In the genomic region with DNA sequence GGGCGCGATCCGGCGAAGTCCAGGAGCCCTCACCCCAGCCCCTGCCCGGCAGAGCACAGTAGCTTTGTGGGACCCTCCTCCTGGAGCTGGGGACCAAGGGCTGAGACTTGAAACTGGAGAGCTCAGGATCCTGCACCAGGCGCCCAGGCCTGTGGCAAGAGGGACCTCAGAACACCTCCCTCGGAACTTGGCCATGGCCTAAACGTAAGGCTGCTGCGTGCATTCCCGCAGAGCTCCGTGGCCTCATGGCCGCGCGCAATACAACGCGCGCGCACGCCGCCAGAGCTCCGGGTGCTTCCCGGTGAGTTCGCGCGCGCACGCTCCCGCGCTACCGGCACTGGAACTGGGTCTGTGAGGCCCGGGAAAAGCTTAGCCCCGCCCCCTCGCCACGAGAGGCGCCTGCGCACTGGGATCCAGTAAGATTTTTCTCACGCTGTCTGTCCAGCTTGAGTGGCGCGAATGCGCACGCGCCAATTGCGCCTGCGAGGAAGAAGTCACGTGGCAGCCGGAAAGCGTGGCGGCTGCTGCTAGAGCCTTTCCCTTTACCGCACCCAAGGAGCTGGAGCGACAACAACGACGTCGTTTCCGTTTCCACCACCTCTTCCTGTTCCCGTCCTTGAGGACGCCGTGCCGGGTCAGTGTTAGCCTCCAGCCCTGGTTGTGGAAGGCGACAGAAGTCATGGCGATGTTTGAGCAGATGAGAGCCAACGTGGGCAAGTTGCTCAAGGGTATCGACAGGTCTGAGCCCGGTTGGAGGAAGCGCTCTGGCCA, we compare ENCODE assay signal across 8 cellular contexts. TPM values are rescaled to one million over a fixed set of nuclear protein-coding genes. Genes with fewer than 3 reads are reported as not detected.
DNase-seq lines count a peak whose midpoint lies in the region; ATAC-seq and TF ChIP-seq lines count a peak whose summit lies in the region.

A gene with protein sequence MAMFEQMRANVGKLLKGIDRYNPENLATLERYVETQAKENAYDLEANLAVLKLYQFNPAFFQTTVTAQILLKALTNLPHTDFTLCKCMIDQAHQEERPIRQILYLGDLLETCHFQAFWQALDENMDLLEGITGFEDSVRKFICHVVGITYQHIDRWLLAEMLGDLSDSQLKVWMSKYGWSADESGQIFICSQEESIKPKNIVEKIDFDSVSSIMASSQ (plus strand): TSS at position 599 of the 771 bp plus-strand sequence. CDS start 81 bp downstream, at position 680.

- H3K4me3 Mint-ChIP-seq in naive thymus-derived CD8-positive, alpha-beta T cell: peak within 1 kb of the TSS; percentile 97 to 100 (median 99)

- no peak for TF ChIP-seq CTCF in DOHH2 (IDR thresholded peaks at IDR 0.05; ENCODE audit: low read depth, low read length, poor library complexity, severe bottlenecking)
- no peak for TF ChIP-seq CTCF in Loucy (conservative IDR thresholded peaks at IDR 0.05; ENCODE audit: low read length)
- TF ChIP-seq CTCF in fibroblast of mammary gland (conservative IDR thresholded peaks at IDR 0.05; ENCODE audit: control insufficient read depth, insufficient read depth, low read depth, low read length): no peak

- H3K4me1 Mint-ChIP-seq in naive thymus-derived CD8-positive, alpha-beta T cell: peaks cover 33 to 60% (median 48%) of the 10 kb centered on the region in 4 donors

- peaks cover 60% of the 10 kb centered on the region for H3K79me2 ChIP-seq in DOHH2 (ENCODE audit: control insufficient read depth, low read length)
- H3K79me2 ChIP-seq in Loucy (ENCODE audit: insufficient read depth, low read length): peaks cover 50% of the 10 kb centered on the region

- H3K36me3 Mint-ChIP-seq in naive thymus-derived CD8-positive, alpha-beta T cell: peaks cover 5 to 64% (median 16%) of the 10 kb centered on the region in 3 donors

- peak within 1 kb of the TSS; percentile 91 for H3K27ac ChIP-seq in DOHH2 (ENCODE audit: low read depth, low read length)

- peaks cover 8% of the 10 kb centered on the region for H3F3A ChIP-seq in DOHH2 (ENCODE audit: control insufficient read depth, insufficient read depth)
- peaks cover 6% of the 10 kb centered on the region for H3F3A ChIP-seq in Loucy (ENCODE audit: low read depth)

- peak within 1 kb of the TSS; percentile 98 for H3K4me2 ChIP-seq in DOHH2 (ENCODE audit: low read length)
- H3K4me2 ChIP-seq in Loucy (ENCODE audit: low read depth, low read length, poor library complexity, severe bottlenecking): peak within 1 kb of the TSS; percentile 100

- peak within 1 kb of the TSS; percentile 85 for H2AFZ ChIP-seq in Loucy (ENCODE audit: low read length)

- POLR2A ChIA-PET in naive thymus-derived CD8-positive, alpha-beta T cell (lab: Charles Lee): interaction anchor here (0.6 to 2.6 kb wide), 27 partner anchors 9 to 1215 kb away, joined by 3 to 18 read pairs (median 5); a partner anchor contains a TSS

- peak within 1 kb of the TSS; percentile 93 for H3K9ac ChIP-seq in Loucy (ENCODE audit: low read depth, low read length, poor library complexity, severe bottlenecking)

- peak within 1 kb of the TSS; percentile 97 to 100 (median 99) for H3K27ac Mint-ChIP-seq in naive thymus-derived CD8-positive, alpha-beta T cell

- ATAC-seq in naive thymus-derived CD8-positive, alpha-beta T cell: peak; percentile 67 to 69

- H3K27me3 Mint-ChIP-seq in naive thymus-derived CD8-positive, alpha-beta T cell: no peaks in the 10 kb centered on the region

- no peaks in the 10 kb centered on the region for H3K9me3 ChIP-seq in DOHH2 (ENCODE audit: control insufficient read depth, insufficient read depth, low read length)
- no peaks in the 10 kb centered on the region for H3K9me3 ChIP-seq in Loucy (ENCODE audit: insufficient read depth, low read depth, low read length)

- TF ChIP-seq POLR2A in Raji (IDR thresholded peaks at IDR 0.05; ENCODE audit: insufficient read depth, low read depth, low read length): peak; percentile 93; the same call in 1 of the 2 replicates

- DNase-seq in H4 (ENCODE audit: low spot score) (peak; percentile 100), fibroblast of mammary gland (ENCODE audit: low read depth) (peak; percentile 99)
- DNase-seq in activated T-helper 9 cell treated with anti-CD3 and anti-CD28 coated beads, Interleukin-2, amount 50 U/mL, for 16 hours (ENCODE audit: low read depth): peak; percentile 96
- peak; percentile 92 to 98 (median 96) for DNase-seq in naive thymus-derived CD8-positive, alpha-beta T cell
- peak; percentile 92 to 97 (median 96) for DNase-seq in stimulated activated naive CD4-positive, alpha-beta T cell (lab: John Stamatoyannopoulos, UW)

- H3K9me2 ChIP-seq in DOHH2 (replicated peaks; ENCODE audit: control insufficient read depth, low read length): no peaks in the 10 kb centered on the region
- no peaks in the 10 kb centered on the region for H3K9me2 ChIP-seq in Loucy (replicated peaks; ENCODE audit: low read depth, low read length)

- H3K27me3 ChIP-seq in DOHH2 (ENCODE audit: control insufficient read depth, low read length): no peaks in the 10 kb centered on the region
- H3K27me3 ChIP-seq in Loucy (ENCODE audit: insufficient read depth, low read length, poor library complexity, severe bottlenecking): no peaks in the 10 kb centered on the region

- H3K4me3 ChIP-seq in DOHH2 (ENCODE audit: low read length) (peak within 1 kb of the TSS; percentile 90), Loucy (ENCODE audit: low read length, poor library complexity, severe bottlenecking) (peak within 1 kb of the TSS; percentile 88), fibroblast of mammary gland (ENCODE audit: control insufficient read depth, low read depth, low read length) (peak within 1 kb of the TSS; percentile 87)

- peaks cover 40% of the 10 kb centered on the region for H3K4me1 ChIP-seq in DOHH2 (ENCODE audit: control insufficient read depth, low read length)
- peaks cover 37% of the 10 kb centered on the region for H3K4me1 ChIP-seq in Loucy (ENCODE audit: insufficient read depth, low read length, poor library complexity, severe bottlenecking)

- H3K36me3 ChIP-seq in DOHH2 (ENCODE audit: control insufficient read depth, low read length) (peaks cover 59% of the 10 kb centered on the region), Loucy (ENCODE audit: insufficient read depth, low read length) (peaks cover 7% of the 10 kb centered on the region; the same call in 1 of the 2 replicates)

- H3K9me3 Mint-ChIP-seq in naive thymus-derived CD8-positive, alpha-beta T cell: no peaks in the 10 kb centered on the region

- H4K20me1 ChIP-seq in DOHH2 (ENCODE audit: control insufficient read depth, insufficient read depth, low read depth, low read length): peaks cover 8% of the 10 kb centered on the region; the same call in 1 of the 2 replicates
- H4K20me1 ChIP-seq in Loucy (ENCODE audit: insufficient read depth, low read length, poor library complexity, severe bottlenecking): peaks cover 12% of the 10 kb centered on the region

RNA-seq across cellular contexts. Expression of the gene that starts here (rescaled TPM):
- 980 and 1,233 TPM in 2 replicates for total RNA-seq in H4 (2014; rRNA removed; shearing (Covaris generic))
- 100 to 1,000 TPM; 335 to 346 TPM for total RNA-seq in naive thymus-derived CD8-positive, alpha-beta T cell
- 100 to 1,000 TPM; 400 to 435 (median 432) TPM for polyA plus RNA-seq in naive thymus-derived CD8-positive, alpha-beta T cell

Comparison
In these comparisons a context has a peak if more than half of its experiments do, and no peak if none do; other contexts are left out.
1. Peak in every context shown above with its lines: DNase-seq, ATAC-seq, H3K4me3 ChIP-seq and H3K27ac ChIP-seq.